Comparison of ENCODE assay signal across 28 cellular contexts in genomic region chr4:57989430-57989829, GRCh38.
"Had no signal": no experiment of that assay in that cellular context is flagged by ENCODE, and none has a peak within 500 bp of the region (broad histone marks: within the 10 kb centered on the region; RNA-seq: fewer than 3 reads in every experiment).

No MANE protein-coding gene starts in this region.

- H3K9me3 Mint-ChIP-seq: stimulated activated naive B cell treated with anti-CD40 and anti-IgM and Interleukin-4, amounts not matched to agents 10 μg/mL and 1 μg/mL and 100 μg/mL, for 72 hours had no signal

- H3K9me3 ChIP-seq: left ventricle myocardium inferior, mucosa of descending colon, pancreas, prostate gland, stomach, testis, thyroid gland, transverse colon, upper lobe of left lung, vagina had no signal

- ATAC-seq: mucosa of descending colon; naive thymus-derived CD4-positive, alpha-beta T cell; natural killer cell treated with Interleukin-12 subunit alpha and Interleukin-12 subunit beta and Interleukin-15 and Interleukin-18, amount 100 ng/mL, for 72 hours; pancreas; right cardiac atrium; sciatic nerve; stimulated activated naive CD8-positive, alpha-beta T cell treated with anti-CD3 and anti-CD28 coated beads, Interleukin-15, Interleukin-2, amounts not matched to agents 100 U/mL and 50 U/mL, for 24 hours had no signal

- H3K27me3 ChIP-seq: pancreas, stomach, testis, thyroid gland, transverse colon, upper lobe of left lung, vagina had no signal

- H3K36me3 Mint-ChIP-seq: natural killer cell treated with Interleukin-12 subunit alpha and Interleukin-12 subunit beta and Interleukin-15 and Interleukin-18, amount 100 ng/mL, for 72 hours; stimulated activated naive B cell treated with anti-CD40 and anti-IgM and Interleukin-4, amounts not matched to agents 10 μg/mL and 1 μg/mL and 100 μg/mL, for 72 hours had no signal

- H3K4me3 Mint-ChIP-seq: naive thymus-derived CD4-positive, alpha-beta T cell; natural killer cell treated with Interleukin-12 subunit alpha and Interleukin-12 subunit beta and Interleukin-15 and Interleukin-18, amount 100 ng/mL, for 72 hours; stimulated activated naive B cell treated with anti-CD40 and anti-IgM and Interleukin-4, amounts not matched to agents 10 μg/mL and 1 μg/mL and 100 μg/mL, for 72 hours had no signal

- DNase-seq: hippocampal formation; islet precursor cell; left ventricle myocardium inferior; midbrain; mucosa of descending colon; naive thymus-derived CD4-positive, alpha-beta T cell; nucleus accumbens; pancreas; posterior cingulate gyrus; retina; right cardiac atrium; stimulated activated CD4-positive, alpha-beta T cell treated with anti-CD3 and anti-CD28 coated beads, Interleukin-12 subunit alpha, Interleukin-12 subunit beta, amount 100 ng/mL, for 4 hours; stimulated activated CD4-positive, alpha-beta T cell treated with anti-CD3 and anti-CD28 coated beads, Interleukin-15, amount 100 ng/mL, for 24 hours; stimulated activated CD4-positive, alpha-beta T cell treated with anti-CD3 and anti-CD28 coated beads, Interleukin-2, amount 100 ng/mL, for 24 hours; stimulated activated CD4-positive, alpha-beta T cell treated with anti-CD3 and anti-CD28 coated beads, Interleukin-4, amount 100 ng/mL, for 1 hour; stimulated activated naive B cell treated with anti-CD40 and anti-IgM and Interleukin-4, amounts not matched to agents 10 μg/mL and 1 μg/mL and 100 μg/mL, for 72 hours; stimulated activated naive CD8-positive, alpha-beta T cell treated with anti-CD3 and anti-CD28 coated beads, Interleukin-15, Interleukin-2, amounts not matched to agents 100 U/mL and 50 U/mL, for 24 hours; stomach; testis; thyroid gland; transverse colon; upper lobe of left lung had no signal

- H3K36me3 ChIP-seq: left ventricle myocardium inferior, pancreas, prostate gland, stomach, thyroid gland, transverse colon, upper lobe of left lung, vagina had no signal

- H3K27ac ChIP-seq: left ventricle myocardium inferior, pancreas, prostate gland, skin epidermis, stomach, testis, thyroid gland, transverse colon, upper lobe of left lung, vagina had no signal

- H3K4me3 ChIP-seq: left ventricle myocardium inferior, lung, mucosa of descending colon, pancreas, prostate gland, skin epidermis, stomach, testis, thyroid gland, transverse colon, upper lobe of left lung, vagina had no signal

- H3K4me1 Mint-ChIP-seq: naive thymus-derived CD4-positive, alpha-beta T cell; stimulated activated naive B cell treated with anti-CD40 and anti-IgM and Interleukin-4, amounts not matched to agents 10 μg/mL and 1 μg/mL and 100 μg/mL, for 72 hours had no signal

- H3K4me1 ChIP-seq: left ventricle myocardium inferior, pancreas, prostate gland, stomach, testis, thyroid gland, transverse colon, upper lobe of left lung, vagina had no signal

- H3K27ac Mint-ChIP-seq: naive thymus-derived CD4-positive, alpha-beta T cell; natural killer cell treated with Interleukin-12 subunit alpha and Interleukin-12 subunit beta and Interleukin-15 and Interleukin-18, amount 100 ng/mL, for 72 hours; stimulated activated naive B cell treated with anti-CD40 and anti-IgM and Interleukin-4, amounts not matched to agents 10 μg/mL and 1 μg/mL and 100 μg/mL, for 72 hours had no signal

- FAIRE-seq: pancreas had no signal

- H3K27me3 Mint-ChIP-seq: naive thymus-derived CD4-positive, alpha-beta T cell; natural killer cell treated with Interleukin-12 subunit alpha and Interleukin-12 subunit beta and Interleukin-15 and Interleukin-18, amount 100 ng/mL, for 72 hours; stimulated activated naive B cell treated with anti-CD40 and anti-IgM and Interleukin-4, amounts not matched to agents 10 μg/mL and 1 μg/mL and 100 μg/mL, for 72 hours had no signal
